In the genomic region with DNA sequence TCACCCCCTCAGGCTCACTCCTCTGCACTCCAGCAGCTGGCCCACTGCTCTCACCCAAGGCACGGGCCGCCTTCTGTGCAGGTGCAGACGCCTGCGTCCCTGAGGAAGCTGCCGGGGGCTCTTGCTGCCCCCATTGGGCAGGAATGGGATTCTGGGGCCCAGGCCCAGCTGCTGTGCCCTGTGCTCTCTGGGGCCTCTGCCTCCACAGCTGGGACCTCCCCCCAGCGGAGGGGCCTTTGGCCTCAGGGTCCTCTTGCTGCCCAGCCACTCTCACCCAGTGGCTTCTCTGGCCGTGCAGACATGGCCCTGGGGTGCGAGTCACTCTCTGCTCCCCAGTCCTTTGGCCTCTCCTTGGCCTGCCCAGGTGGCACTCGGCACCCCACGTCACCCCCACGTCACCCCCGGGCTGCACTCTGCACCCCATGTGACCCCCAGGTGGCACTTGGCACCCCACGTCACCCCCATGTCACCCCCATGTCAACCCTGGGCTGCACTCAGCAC, we compare ENCODE assay signal across 1 cellular context.
TF ChIP-seq lines count a peak whose summit lies in the region.

No MANE protein-coding gene starts in this region.

TF ChIP-seq in HEK293, 187 proteins besides CTCF, POLR2A, EP300 and RAD21 (continued from another document):
- TF ChIP-seq ZNF704 (tag by site-specific recombination; IDR thresholded peaks at IDR 0.05): no peak
- TF ChIP-seq, protein P1, sequence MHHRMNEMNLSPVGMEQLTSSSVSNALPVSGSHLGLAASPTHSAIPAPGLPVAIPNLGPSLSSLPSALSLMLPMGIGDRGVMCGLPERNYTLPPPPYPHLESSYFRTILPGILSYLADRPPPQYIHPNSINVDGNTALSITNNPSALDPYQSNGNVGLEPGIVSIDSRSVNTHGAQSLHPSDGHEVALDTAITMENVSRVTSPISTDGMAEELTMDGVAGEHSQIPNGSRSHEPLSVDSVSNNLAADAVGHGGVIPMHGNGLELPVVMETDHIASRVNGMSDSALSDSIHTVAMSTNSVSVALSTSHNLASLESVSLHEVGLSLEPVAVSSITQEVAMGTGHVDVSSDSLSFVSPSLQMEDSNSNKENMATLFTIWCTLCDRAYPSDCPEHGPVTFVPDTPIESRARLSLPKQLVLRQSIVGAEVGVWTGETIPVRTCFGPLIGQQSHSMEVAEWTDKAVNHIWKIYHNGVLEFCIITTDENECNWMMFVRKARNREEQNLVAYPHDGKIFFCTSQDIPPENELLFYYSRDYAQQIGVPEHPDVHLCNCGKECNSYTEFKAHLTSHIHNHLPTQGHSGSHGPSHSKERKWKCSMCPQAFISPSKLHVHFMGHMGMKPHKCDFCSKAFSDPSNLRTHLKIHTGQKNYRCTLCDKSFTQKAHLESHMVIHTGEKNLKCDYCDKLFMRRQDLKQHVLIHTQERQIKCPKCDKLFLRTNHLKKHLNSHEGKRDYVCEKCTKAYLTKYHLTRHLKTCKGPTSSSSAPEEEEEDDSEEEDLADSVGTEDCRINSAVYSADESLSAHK (tag by site-specific recombination; IDR thresholded peaks at IDR 0.05): no peak
